In the genomic region with DNA sequence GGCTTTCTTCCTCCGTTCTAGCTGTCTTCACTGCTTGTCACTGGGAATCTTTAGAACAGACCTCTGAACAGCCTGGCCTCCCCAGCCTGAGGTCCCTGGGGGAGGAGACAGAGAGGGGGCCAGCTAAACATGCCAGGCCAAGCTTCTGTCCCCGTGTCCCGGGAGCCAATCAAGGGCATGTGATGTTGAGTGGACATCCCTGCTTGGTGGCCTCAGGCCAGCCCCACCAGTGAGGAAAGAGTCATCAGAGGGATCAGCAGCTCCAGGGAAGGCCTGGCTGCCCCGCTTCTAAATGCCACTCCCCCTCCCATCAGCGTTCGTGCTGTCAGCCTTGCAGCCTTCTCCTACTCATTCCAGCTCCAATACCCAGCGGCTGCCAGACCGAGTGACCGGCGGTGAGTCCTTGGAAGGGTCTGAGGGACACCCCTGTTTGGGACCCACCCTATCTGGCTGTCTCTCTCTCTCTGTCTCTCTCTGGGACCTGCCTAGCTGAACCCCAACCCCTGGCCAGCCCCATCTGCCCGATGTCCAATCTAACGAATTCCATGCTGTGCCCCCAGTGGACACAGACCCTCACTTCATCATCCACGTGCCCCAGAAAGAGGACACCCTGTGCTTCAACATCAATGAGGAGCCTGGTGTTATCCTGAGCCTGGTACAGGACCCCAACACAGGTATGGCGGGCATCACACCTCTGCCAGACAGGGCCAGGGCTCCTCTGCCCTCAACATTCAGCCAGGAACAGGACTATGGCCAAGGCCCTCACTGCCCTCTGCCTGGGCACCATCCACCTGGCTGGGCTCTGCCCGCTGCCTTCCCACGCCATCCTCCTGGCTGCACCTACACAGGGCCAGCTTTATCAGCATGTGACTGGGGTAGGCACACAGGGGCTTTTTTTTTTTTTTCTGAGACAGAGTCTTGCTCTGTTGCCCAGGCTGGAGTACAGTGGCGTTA, we compare ENCODE assay signal across 1 cellular context.
TF ChIP-seq lines count a peak whose summit lies in the region.

No MANE protein-coding gene starts in this region.

TF ChIP-seq in IMR-90, 13 proteins besides CTCF, POLR2A, EP300 and RAD21:
- TF ChIP-seq CHD1 (IDR thresholded peaks at IDR 0.05; ENCODE audit: low read depth, low read length) (no peak), RFX5 (IDR thresholded peaks at IDR 0.05; ENCODE audit: low read depth, low read length) (no peak), MAZ (IDR thresholded peaks at IDR 0.05; ENCODE audit: borderline replicate concordance, low read depth, low read length) (no peak), BHLHE40 (IDR thresholded peaks at IDR 0.05; ENCODE audit: low read depth, low read length) (no peak), RCOR1 (IDR thresholded peaks at IDR 0.05; ENCODE audit: insufficient replicate concordance, low read length) (no peak)
- TF ChIP-seq, protein P1, sequence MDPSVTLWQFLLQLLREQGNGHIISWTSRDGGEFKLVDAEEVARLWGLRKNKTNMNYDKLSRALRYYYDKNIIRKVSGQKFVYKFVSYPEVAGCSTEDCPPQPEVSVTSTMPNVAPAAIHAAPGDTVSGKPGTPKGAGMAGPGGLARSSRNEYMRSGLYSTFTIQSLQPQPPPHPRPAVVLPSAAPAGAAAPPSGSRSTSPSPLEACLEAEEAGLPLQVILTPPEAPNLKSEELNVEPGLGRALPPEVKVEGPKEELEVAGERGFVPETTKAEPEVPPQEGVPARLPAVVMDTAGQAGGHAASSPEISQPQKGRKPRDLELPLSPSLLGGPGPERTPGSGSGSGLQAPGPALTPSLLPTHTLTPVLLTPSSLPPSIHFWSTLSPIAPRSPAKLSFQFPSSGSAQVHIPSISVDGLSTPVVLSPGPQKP (IDR thresholded peaks at IDR 0.05; ENCODE audit: borderline replicate concordance, low read depth, low read length): no peak
